In the genomic region with DNA sequence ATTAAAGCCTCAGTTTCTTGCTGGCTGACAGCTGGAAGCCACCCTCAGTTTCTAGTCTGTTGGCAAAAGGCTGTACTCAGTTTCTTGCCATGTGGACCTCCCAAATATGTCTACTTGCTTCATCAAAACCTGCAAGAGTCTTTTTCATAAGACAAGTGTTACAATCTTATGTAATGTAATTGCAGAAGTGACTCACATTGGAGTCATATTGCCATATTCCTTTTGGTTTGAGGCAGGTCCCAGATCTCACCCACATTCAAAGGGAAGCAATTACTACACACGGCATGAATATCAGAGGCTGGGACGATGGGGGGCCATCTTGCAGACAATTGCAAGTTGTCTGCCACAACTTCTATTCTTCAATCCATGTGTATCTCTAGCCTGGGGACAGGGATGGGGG, we compare ENCODE assay signal across 17 cellular contexts.
DNase-seq lines count a peak whose midpoint lies in the region; TF ChIP-seq lines count a peak whose summit lies in the region.
"Had no signal": no experiment of that assay in that cellular context is flagged by ENCODE, and none has a peak within 500 bp of the region (broad histone marks: within the 10 kb centered on the region; RNA-seq: fewer than 3 reads in every experiment).

No MANE protein-coding gene starts in this region.

- DNase-seq in HCEC 1CT (peak; percentile 70), NOMO-1 treated with DMSO at 0.1 percent for 48 hours (lab: John Stamatoyannopoulos, UW; ENCODE audit: unreplicated experiment) (peak; percentile 74), choroid plexus epithelial cell (ENCODE audit: low read depth) (peak; percentile 22), renal cortical epithelial cell (ENCODE audit: low read depth) (peak; percentile 34), HFFc6 (no peak), amygdala (lab: John Stamatoyannopoulos, UW) (no peak), NCI-H2107 treated with DMSO at 0.1 percent for 48 hours (lab: John Stamatoyannopoulos, UW; ENCODE audit: unreplicated experiment) (no peak)
- DNase-seq: activated CD4-positive, alpha-beta T cell treated with anti-CD3 and anti-CD28 coated beads for 48 hours; CD4-positive, CD25-positive, alpha-beta regulatory T cell; left ventricle myocardium inferior; naive thymus-derived CD8-positive, alpha-beta T cell; NCI-H1417; NCI-H524 treated with DMSO at 0.1 percent for 48 hours; retina; stimulated activated CD4-positive, alpha-beta T cell treated with anti-CD3 and anti-CD28 coated beads, Interleukin-2, amount 100 ng/mL, for 48 hours; trophoblast cell had no signal

- no peak overlapping the region for H3K4me3 Mint-ChIP-seq in HFFc6
- H3K4me3 Mint-ChIP-seq: CD4-positive, CD25-positive, alpha-beta regulatory T cell; naive thymus-derived CD8-positive, alpha-beta T cell had no signal

- no peak overlapping the region for H3K4me3 ChIP-seq in choroid plexus epithelial cell (ENCODE audit: low read depth, low read length)
- H3K4me3 ChIP-seq: coronary artery, left ventricle myocardium inferior had no signal

- no peak overlapping the region for H3K27ac Mint-ChIP-seq in HFFc6
- H3K27ac Mint-ChIP-seq: CD4-positive, CD25-positive, alpha-beta regulatory T cell had no signal

- no peak for TF ChIP-seq CTCF in choroid plexus epithelial cell (conservative IDR thresholded peaks at IDR 0.05; ENCODE audit: low read depth, low read length)
- TF ChIP-seq CTCF in HFFc6 (IDR thresholded peaks at IDR 0.05) = no peak

- H3K27me3 Mint-ChIP-seq in HFFc6 (ENCODE audit: insufficient read depth) = peaks cover 13% of the 10 kb centered on the region
- H3K27me3 Mint-ChIP-seq: CD4-positive, CD25-positive, alpha-beta regulatory T cell had no signal

- 0 out of 2 replicates have a peak, but pooled peaks cover 1% of the 10 kb centered on the region for H3K9me3 Mint-ChIP-seq in HFFc6

- no peaks in the 10 kb centered on the region for H3K4me1 Mint-ChIP-seq in HFFc6 (ENCODE audit: low read depth)
- H3K4me1 Mint-ChIP-seq: CD4-positive, CD25-positive, alpha-beta regulatory T cell had no signal

- no peaks in the 10 kb centered on the region for H3K36me3 Mint-ChIP-seq in HFFc6 (ENCODE audit: low read depth)
- H3K36me3 Mint-ChIP-seq: CD4-positive, CD25-positive, alpha-beta regulatory T cell had no signal

Comparison
In these comparisons a context has a peak if more than half of its experiments do, and no peak if none do; other contexts are left out.
1. DNase-seq: peak in HCEC 1CT (single experiment), NOMO-1 treated with DMSO at 0.1 percent for 48 hours (single experiment), choroid plexus epithelial cell (single experiment) and renal cortical epithelial cell (single experiment); none in HFFc6 (single experiment), amygdala (0 of 56) and NCI-H2107 treated with DMSO at 0.1 percent for 48 hours (single experiment).